Comparison of ENCODE assay signal across 8 cellular contexts in genomic region chr15:77071338-77072223, GRCh38. TPM values are rescaled to one million over a fixed set of nuclear protein-coding genes. Genes with fewer than 3 reads are reported as not detected.
A peak's percentile ranks its signal among the peaks of the same experiment; 100 is the strongest.
DNase-seq lines count a peak whose midpoint lies in the region; ATAC-seq and TF ChIP-seq lines count a peak whose summit lies in the region.

No MANE protein-coding gene starts in this region.

- H3K36me3 ChIP-seq in suprapubic skin = no peaks in the 10 kb centered on the region

- CTCF ChIA-PET in activated CD8-positive, alpha-beta memory T cell treated with anti-CD3 and anti-CD28 coated beads, Interleukin-2, amount 10 ng/mL, durations not matched to agents 7 days and 5 days (lab: Charles Lee) = interaction anchor here (0.9 to 1.0 kb wide), 3 partner anchors 11 to 839 kb away, joined by 3 to 4 read pairs (median 3); no protein-coding TSS in a partner anchor
- CTCF ChIA-PET in activated CD8-positive, alpha-beta T cell treated with anti-CD3 and anti-CD28 coated beads for 36 hours (lab: Charles Lee) = interaction anchor here (0.6 to 1.0 kb wide), 2 partner anchors 14 to 98 kb away, joined by 3 read pairs; no protein-coding TSS in a partner anchor

- TF ChIP-seq CTCF in activated CD8-positive, alpha-beta T cell treated with anti-CD3 and anti-CD28 coated beads for 36 hours (IDR thresholded peaks at IDR 0.05) = no peak
- TF ChIP-seq CTCF in suprapubic skin (IDR thresholded peaks at IDR 0.05) = no peak

- no peak for ATAC-seq in activated CD8-positive, alpha-beta memory T cell treated with anti-CD3 and anti-CD28 coated beads, Interleukin-2, amount 10 ng/mL, durations not matched to agents 7 days and 5 days
- no peak for ATAC-seq in activated CD8-positive, alpha-beta T cell treated with anti-CD3 and anti-CD28 coated beads for 36 hours
- ATAC-seq in HG02623 (IDR thresholded peaks at IDR 0.05; ENCODE audit: unreplicated experiment) = no peak
- no peak for ATAC-seq in HG02642 (IDR thresholded peaks at IDR 0.05; ENCODE audit: poor library complexity, unreplicated experiment)

- intact Hi-C loops in activated CD8-positive, alpha-beta T cell treated with anti-CD3 and anti-CD28 coated beads for 36 hours (cut with micrococcal nuclease) = no loop called here

- H3K27ac ChIP-seq in layer of hippocampus (ENCODE audit: low read depth, low read length) (peak overlapping the region; percentile 84), suprapubic skin (peak overlapping the region; percentile 93)

- peak overlapping the region; percentile 91 for H3K4me3 ChIP-seq in suprapubic skin

- H3K36me3 Mint-ChIP-seq in activated CD8-positive, alpha-beta memory T cell treated with anti-CD3 and anti-CD28 coated beads, Interleukin-2, amount 10 ng/mL, durations not matched to agents 7 days and 5 days = peaks cover 2% of the 10 kb centered on the region
- peaks cover 8% of the 10 kb centered on the region for H3K36me3 Mint-ChIP-seq in activated CD8-positive, alpha-beta T cell treated with anti-CD3 and anti-CD28 coated beads for 36 hours (ENCODE audit: low read depth)

- H3K9me3 ChIP-seq in suprapubic skin = no peaks in the 10 kb centered on the region

- no peaks in the 10 kb centered on the region for H3K9me3 Mint-ChIP-seq in activated CD8-positive, alpha-beta memory T cell treated with anti-CD3 and anti-CD28 coated beads, Interleukin-2, amount 10 ng/mL, durations not matched to agents 7 days and 5 days (ENCODE audit: low read depth)
- H3K9me3 Mint-ChIP-seq in activated CD8-positive, alpha-beta T cell treated with anti-CD3 and anti-CD28 coated beads for 36 hours = no peaks in the 10 kb centered on the region

- TF ChIP-seq EP300 in suprapubic skin (IDR thresholded peaks at IDR 0.05) = no peak

- peak overlapping the region; percentile 59 for H3K4me3 Mint-ChIP-seq in activated CD8-positive, alpha-beta memory T cell treated with anti-CD3 and anti-CD28 coated beads, Interleukin-2, amount 10 ng/mL, durations not matched to agents 7 days and 5 days
- peak overlapping the region; percentile 66 for H3K4me3 Mint-ChIP-seq in activated CD8-positive, alpha-beta T cell treated with anti-CD3 and anti-CD28 coated beads for 36 hours

- peaks cover 26% of the 10 kb centered on the region for H3K4me1 Mint-ChIP-seq in activated CD8-positive, alpha-beta memory T cell treated with anti-CD3 and anti-CD28 coated beads, Interleukin-2, amount 10 ng/mL, durations not matched to agents 7 days and 5 days
- peaks cover 33% of the 10 kb centered on the region for H3K4me1 Mint-ChIP-seq in activated CD8-positive, alpha-beta T cell treated with anti-CD3 and anti-CD28 coated beads for 36 hours (ENCODE audit: low read depth)

- peaks cover 34% of the 10 kb centered on the region for H3K4me1 ChIP-seq in suprapubic skin

- peaks cover 9% of the 10 kb centered on the region for H3K27me3 Mint-ChIP-seq in activated CD8-positive, alpha-beta memory T cell treated with anti-CD3 and anti-CD28 coated beads, Interleukin-2, amount 10 ng/mL, durations not matched to agents 7 days and 5 days
- H3K27me3 Mint-ChIP-seq in activated CD8-positive, alpha-beta T cell treated with anti-CD3 and anti-CD28 coated beads for 36 hours = no peaks in the 10 kb centered on the region

- no peak for TF ChIP-seq POLR2A in suprapubic skin (IDR thresholded peaks at IDR 0.05)

- H3K27ac Mint-ChIP-seq in activated CD8-positive, alpha-beta memory T cell treated with anti-CD3 and anti-CD28 coated beads, Interleukin-2, amount 10 ng/mL, durations not matched to agents 7 days and 5 days = peak overlapping the region; percentile 45
- peak overlapping the region; percentile 84 for H3K27ac Mint-ChIP-seq in activated CD8-positive, alpha-beta T cell treated with anti-CD3 and anti-CD28 coated beads for 36 hours

- no peak for DNase-seq in activated CD8-positive, alpha-beta memory T cell treated with anti-CD3 and anti-CD28 coated beads, Interleukin-2, amount 10 ng/mL, durations not matched to agents 7 days and 5 days
- DNase-seq in activated CD8-positive, alpha-beta memory T cell treated with anti-CD3 and anti-CD28 coated beads, Interleukin-2, amount 50 U/mL, for 4 hours = no peak
- no peak for DNase-seq in activated CD8-positive, alpha-beta T cell treated with anti-CD3 and anti-CD28 coated beads for 36 hours
- DNase-seq in suprapubic skin (ENCODE audit: low spot score in 2 of 2) = no peak
- no peak for DNase-seq in SHP77 (lab: John Stamatoyannopoulos, UW)

- POLR2A ChIA-PET in activated CD8-positive, alpha-beta T cell treated with anti-CD3 and anti-CD28 coated beads for 36 hours (lab: Charles Lee) = interaction anchor here (0.6 to 2.2 kb wide), 3 partner anchors 11 to 60 kb away, joined by 3 to 7 read pairs (median 7); no protein-coding TSS in a partner anchor

- 80% methylated on average over 15 of the region's 15 CpGs for WGBS in suprapubic skin

- H3K27me3 ChIP-seq in layer of hippocampus (ENCODE audit: control insufficient read depth, insufficient read depth, low read length) (no peaks in the 10 kb centered on the region), suprapubic skin (no peaks in the 10 kb centered on the region)

RNA-seq across cellular contexts. Expression of gene TSPAN3, which starts 0.7 kb away (rescaled TPM):
- total RNA-seq in activated CD8-positive, alpha-beta memory T cell treated with anti-CD3 and anti-CD28 coated beads, Interleukin-2, amount 10 ng/mL, durations not matched to agents 7 days and 5 days = 10 to 100 TPM; 20.9 to 29.4 TPM
- 10 to 100 TPM; 25.6 to 27.0 TPM for total RNA-seq in activated CD8-positive, alpha-beta T cell treated with anti-CD3 and anti-CD28 coated beads for 36 hours
- total RNA-seq in suprapubic skin = 100 to 1,000 TPM in 2 of 4 donors, 10 to 100 TPM in 2; 34.0 to 115 (median 93.0) TPM
